Comparison of ENCODE assay signal across 2 cellular contexts in genomic region chr13:28434934-28435333, GRCh38.
TF ChIP-seq lines count a peak whose summit lies in the region.

No MANE protein-coding gene starts in this region.

TF ChIP-seq in GM23338, 12 proteins besides CTCF, POLR2A, EP300 and RAD21 (continued from another document):
- TF ChIP-seq ZNF462 (CRISPR knock-in tag; IDR thresholded peaks at IDR 0.05) (no peak), EZH2 (IDR thresholded peaks at IDR 0.05; ENCODE audit: low read depth, unreplicated experiment) (no peak), EZH2phosphoT487 (IDR thresholded peaks at IDR 0.05; ENCODE audit: unreplicated experiment) (no peak), ETS1 (IDR thresholded peaks at IDR 0.05) (no peak), JUNB (IDR thresholded peaks at IDR 0.05; ENCODE audit: unreplicated experiment) (no peak), STAT1 (IDR thresholded peaks at IDR 0.05; ENCODE audit: unreplicated experiment) (no peak), REST (IDR thresholded peaks at IDR 0.05; ENCODE audit: unreplicated experiment) (no peak)

TF ChIP-seq in K562, 482 proteins besides CTCF, POLR2A, EP300 and RAD21 (continued from another document):
- no peak for TF ChIP-seq CTCFL (IDR thresholded peaks at IDR 0.05; ENCODE audit: borderline replicate concordance, insufficient read depth, low read depth, low read length, poor library complexity, severe bottlenecking)
